ENCODE assay signal across 8 cellular contexts in the genomic region with DNA sequence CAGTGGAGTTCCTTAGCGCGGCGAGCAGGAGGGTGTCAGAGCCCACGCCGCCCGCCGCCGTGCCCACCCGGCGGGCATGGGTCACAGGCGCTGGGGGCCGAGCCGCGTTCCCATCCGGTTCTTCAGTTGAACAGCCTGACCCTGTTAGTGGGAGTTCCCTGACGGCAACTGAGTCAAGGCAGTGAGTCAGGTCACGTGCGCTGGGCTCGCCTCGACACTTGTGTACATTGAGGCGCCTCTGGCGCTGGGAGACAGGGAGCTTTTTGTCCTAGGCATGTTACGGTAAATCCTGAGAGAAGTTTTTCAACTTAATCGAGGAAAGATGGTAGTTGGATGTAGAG. TPM values are rescaled to one million over a fixed set of nuclear protein-coding genes. Genes with fewer than 3 reads are reported as not detected.
DNase-seq lines count a peak whose midpoint lies in the region; ATAC-seq, FAIRE-seq and TF ChIP-seq lines count a peak whose summit lies in the region.

No MANE protein-coding gene starts in this region.

- WGBS in adipose tissue, 3 donors = 0 to 1% (median 0%) methylated on average over 24 of the region's 24 CpGs
- 0% methylated on average over 24 of the region's 24 CpGs for WGBS in pancreas, 2 donors

- peak overlapping the region; percentile 83 for H3K27ac ChIP-seq in adipose tissue (ENCODE audit: low read depth, low read length)
- peak overlapping the region; percentile 74 to 90 (median 88) for H3K27ac ChIP-seq in pancreas

- no peaks in the 10 kb centered on the region for H3K27me3 ChIP-seq in pancreas

- H3K27ac Mint-ChIP-seq in type B pancreatic cell = peak overlapping the region; percentile 97

- H3K9me3 ChIP-seq in pancreas = no peaks in the 10 kb centered on the region

- H3K36me3 Mint-ChIP-seq in type B pancreatic cell = peaks cover 22% of the 10 kb centered on the region

- ATAC-seq in HG02970 (IDR thresholded peaks at IDR 0.05; ENCODE audit: low FRiP score, unreplicated experiment) (peak; percentile 17), pancreas (peak; percentile 22 to 54 (median 44))

- no peaks in the 10 kb centered on the region for H3K9me3 Mint-ChIP-seq in type B pancreatic cell

- no peaks in the 10 kb centered on the region for H3K36me3 ChIP-seq in pancreas

- H3K4me3 ChIP-seq in pancreas = peak overlapping the region; percentile 84 to 100 (median 96)

- no peak for FAIRE-seq in pancreas (lab: Jason Lieb, UNC)

- intact Hi-C loops in cardiac septum (cut with DNase I) (loop anchor here (1.0 to 5.0 kb wide), 3 partner anchors 45 to 68 kb away; no protein-coding TSS in a partner anchor), pancreas (cut with DNase I) (no loop called here)

- no peaks in the 10 kb centered on the region for H3K27me3 Mint-ChIP-seq in type B pancreatic cell

- peaks cover 46% of the 10 kb centered on the region for H3K4me1 Mint-ChIP-seq in type B pancreatic cell (ENCODE audit: unreplicated experiment)

- DNase-seq in EL (peak; percentile 78), SK-N-DZ (ENCODE audit: low spot score) (peak; percentile 22), cardiac septum (ENCODE audit: low spot score) (peak; percentile 83), pancreas (peak in 3 of 6 donors; percentile 26 to 70 (median 61)), type B pancreatic cell (ENCODE audit: extremely low spot score, unreplicated experiment) (no peak), DMS79 (lab: John Stamatoyannopoulos, UW) (no peak)

- H3K4me3 Mint-ChIP-seq in type B pancreatic cell = peak overlapping the region; percentile 98

- H3K4me1 ChIP-seq in pancreas = peaks cover 11 to 19% (median 13%) of the 10 kb centered on the region in 3 donors

- TF ChIP-seq CTCF in pancreas (IDR thresholded peaks at IDR 0.05) = no peak
- TF ChIP-seq CTCF in type B pancreatic cell (conservative IDR thresholded peaks at IDR 0.05) = no peak

RNA-seq across cellular contexts. Expression of a gene that starts 0.7 kb away (rescaled TPM):
- 43.4 and 55.2 TPM in 2 replicates for polyA plus RNA-seq in SK-N-DZ (2014; cell fraction: cytosol; rRNA removed)
- 13.4 and 25.4 TPM in 2 replicates for polyA plus RNA-seq in SK-N-DZ (2014; cell fraction: nucleus; rRNA removed)
- polyA plus RNA-seq in adipose tissue = 100 to 1,000 TPM in 2 of 3 donors, 10 to 100 TPM in 1; 55.9 to 196 (median 173) TPM
- total RNA-seq in cardiac septum = 215 TPM
- total RNA-seq in pancreas = 100 to 1,000 TPM in 1 of 6 donors, 10 to 100 TPM in 5; 55.4 to 112 (median 70.7) TPM
- polyA plus RNA-seq in pancreas = 10 to 100 TPM; 43.6 to 72.0 TPM
- 157 and 216 TPM in 2 replicates for total RNA-seq in type B pancreatic cell (ENCODE audit: low replicate concordance)

Comparison
In these comparisons a context has a peak if more than half of its experiments do, and no peak if none do; other contexts are left out.
1. DNase-seq: peak in EL (single experiment), SK-N-DZ (single experiment) and cardiac septum (single experiment); none in type B pancreatic cell (single experiment) and DMS79 (single experiment).